14 cellular contexts compared by ENCODE assay signal in the genomic region with DNA sequence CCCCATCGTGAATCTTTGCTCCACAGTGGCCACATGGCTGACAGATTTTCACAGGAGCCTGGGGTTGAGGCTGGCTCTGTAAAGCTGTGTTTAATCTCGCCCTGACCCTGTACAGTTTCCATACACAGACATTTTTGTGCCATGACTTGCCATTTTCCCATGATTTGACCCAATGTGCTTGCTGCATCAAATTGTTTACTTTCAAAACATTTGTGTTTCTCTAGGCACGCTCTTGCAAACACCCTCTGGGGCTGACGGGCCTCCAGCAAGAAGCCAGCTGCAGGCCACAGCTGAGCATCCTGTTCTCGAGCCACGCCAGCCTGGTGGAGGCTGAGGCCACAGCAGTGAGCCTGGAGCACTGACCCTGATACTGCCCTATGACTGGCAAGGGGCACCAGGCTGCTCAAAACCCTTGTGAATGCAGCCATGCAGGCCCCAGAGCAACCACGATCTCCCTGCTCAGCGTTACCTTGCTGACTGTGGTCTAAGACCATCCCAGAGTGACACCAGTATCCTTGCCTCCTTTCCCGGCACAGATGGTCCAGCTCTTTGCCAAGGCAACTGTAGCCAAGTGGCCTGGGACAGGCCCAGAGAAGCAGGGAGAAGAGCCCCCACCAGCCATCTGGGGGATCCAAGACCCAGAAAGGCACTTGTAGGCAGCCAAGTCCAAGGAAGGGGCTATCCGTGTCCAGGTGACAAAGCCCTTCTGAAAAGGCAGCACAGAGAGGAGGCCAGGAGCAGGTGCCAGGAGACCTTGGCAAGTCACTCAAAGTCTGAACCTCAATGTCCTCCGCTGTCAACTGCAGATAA.
DNase-seq lines count a peak whose midpoint lies in the region; ATAC-seq and TF ChIP-seq lines count a peak whose summit lies in the region.
"Had no signal": no experiment of that assay in that cellular context is flagged by ENCODE, and none has a peak within 500 bp of the region (broad histone marks: within the 10 kb centered on the region; RNA-seq: fewer than 3 reads in every experiment).

No MANE protein-coding gene starts in this region.

- H3K27ac Mint-ChIP-seq in activated CD8-positive, alpha-beta T cell treated with anti-CD3 and anti-CD28 coated beads, Interleukin-2, amount 10 ng/mL, durations not matched to agents 7 days and 5 days: peak overlapping the region; percentile 60
- no peak overlapping the region for H3K27ac Mint-ChIP-seq in activated CD8-positive, alpha-beta T cell treated with anti-CD3 and anti-CD28 coated beads for 36 hours
- H3K27ac Mint-ChIP-seq: activated T-helper 1 cell treated with anti-CD3 and anti-CD28 coated beads, Interleukin-12 subunit alpha, Interleukin-12 subunit beta, Interleukin-2, Interleukin-4 antibody, amounts not matched to agents 30 ng/mL and 10 ng/mL and 1 ng/mL, durations not matched to agents 14 hours and 24 hours and 36 hours had no signal

- POLR2A ChIA-PET in activated CD8-positive, alpha-beta T cell treated with anti-CD3 and anti-CD28 coated beads, Interleukin-2, amount 10 ng/mL, durations not matched to agents 7 days and 5 days (lab: Charles Lee): no interaction called here
- POLR2A ChIA-PET in activated CD8-positive, alpha-beta T cell treated with anti-CD3 and anti-CD28 coated beads for 36 hours (lab: Charles Lee): no interaction called here

- ATAC-seq in activated CD8-positive, alpha-beta T cell treated with anti-CD3 and anti-CD28 coated beads, Interleukin-2, amount 10 ng/mL, durations not matched to agents 7 days and 5 days: no peak
- no peak for ATAC-seq in activated CD8-positive, alpha-beta T cell treated with anti-CD3 and anti-CD28 coated beads for 36 hours
- no peak for ATAC-seq in left colon

- no peaks in the 10 kb centered on the region for H3K27me3 Mint-ChIP-seq in activated CD8-positive, alpha-beta T cell treated with anti-CD3 and anti-CD28 coated beads, Interleukin-2, amount 10 ng/mL, durations not matched to agents 7 days and 5 days (ENCODE audit: low read depth)
- peaks cover 3% of the 10 kb centered on the region for H3K27me3 Mint-ChIP-seq in activated CD8-positive, alpha-beta T cell treated with anti-CD3 and anti-CD28 coated beads for 36 hours
- H3K27me3 Mint-ChIP-seq: stimulated activated naive B cell treated with anti-CD40 and anti-IgM and Interleukin-4, amounts not matched to agents 10 μg/mL and 1 μg/mL and 100 μg/mL, for 72 hours had no signal

- 68 to 70% methylated on average over 9 to 11 of the region's 11 CpGs for WGBS in testis, 2 donors

- H3K36me3 Mint-ChIP-seq in activated CD8-positive, alpha-beta T cell treated with anti-CD3 and anti-CD28 coated beads, Interleukin-2, amount 10 ng/mL, durations not matched to agents 7 days and 5 days (ENCODE audit: low read depth): no peaks in the 10 kb centered on the region
- no peaks in the 10 kb centered on the region for H3K36me3 Mint-ChIP-seq in activated CD8-positive, alpha-beta T cell treated with anti-CD3 and anti-CD28 coated beads for 36 hours (ENCODE audit: low read depth)
- H3K36me3 Mint-ChIP-seq: stimulated activated naive B cell treated with anti-CD40 and anti-IgM and Interleukin-4, amounts not matched to agents 10 μg/mL and 1 μg/mL and 100 μg/mL, for 72 hours had no signal

- no peak for TF ChIP-seq POLR2A in testis (IDR thresholded peaks at IDR 0.05)

- no peak overlapping the region for H3K27ac ChIP-seq in testis

- no peaks in the 10 kb centered on the region for H3K27me3 ChIP-seq in testis
- H3K27me3 ChIP-seq: BE2C had no signal

- H3K9me3 Mint-ChIP-seq in activated CD8-positive, alpha-beta T cell treated with anti-CD3 and anti-CD28 coated beads, Interleukin-2, amount 10 ng/mL, durations not matched to agents 7 days and 5 days (ENCODE audit: insufficient read depth): no peaks in the 10 kb centered on the region
- H3K9me3 Mint-ChIP-seq in activated CD8-positive, alpha-beta T cell treated with anti-CD3 and anti-CD28 coated beads for 36 hours: no peaks in the 10 kb centered on the region
- H3K9me3 Mint-ChIP-seq: activated T-helper 1 cell treated with anti-CD3 and anti-CD28 coated beads, Interleukin-12 subunit alpha, Interleukin-12 subunit beta, Interleukin-2, Interleukin-4 antibody, amounts not matched to agents 30 ng/mL and 10 ng/mL and 1 ng/mL, durations not matched to agents 14 hours and 24 hours and 36 hours; stimulated activated naive B cell treated with anti-CD40 and anti-IgM and Interleukin-4, amounts not matched to agents 10 μg/mL and 1 μg/mL and 100 μg/mL, for 72 hours had no signal

- H3K4me1 Mint-ChIP-seq in activated CD8-positive, alpha-beta T cell treated with anti-CD3 and anti-CD28 coated beads, Interleukin-2, amount 10 ng/mL, durations not matched to agents 7 days and 5 days (ENCODE audit: low read depth): peaks cover 15% of the 10 kb centered on the region
- H3K4me1 Mint-ChIP-seq in activated CD8-positive, alpha-beta T cell treated with anti-CD3 and anti-CD28 coated beads for 36 hours (ENCODE audit: low read depth): peaks cover 13% of the 10 kb centered on the region

- H3K9me3 ChIP-seq in testis: no peaks in the 10 kb centered on the region
- H3K9me3 ChIP-seq: BE2C had no signal

- CTCF ChIA-PET in activated CD8-positive, alpha-beta T cell treated with anti-CD3 and anti-CD28 coated beads, Interleukin-2, amount 10 ng/mL, durations not matched to agents 7 days and 5 days (lab: Charles Lee): interaction anchor here (1.0 kb wide), 1 partner anchor 346 kb away, joined by 3 read pairs; no protein-coding TSS in a partner anchor
- CTCF ChIA-PET in activated CD8-positive, alpha-beta T cell treated with anti-CD3 and anti-CD28 coated beads for 36 hours (lab: Charles Lee): interaction anchor here (1.4 kb wide), 1 partner anchor 346 kb away, joined by 6 read pairs; no protein-coding TSS in a partner anchor

- no peak for DNase-seq in activated CD8-positive, alpha-beta T cell treated with anti-CD3 and anti-CD28 coated beads, Interleukin-2, amount 10 ng/mL, durations not matched to agents 7 days and 5 days
- no peak for DNase-seq in activated CD8-positive, alpha-beta T cell treated with anti-CD3 and anti-CD28 coated beads for 36 hours
- DNase-seq in amniotic stem cell (lab: John Stamatoyannopoulos, UW) (peak; percentile 91), foreskin fibroblast (peak; percentile 98), testis (peak; percentile 21), left colon (no peak), Ammon's horn (ENCODE audit: low spot score) (no peak)
- no peak for DNase-seq in activated T-cell treated with anti-CD3 and anti-CD28 coated beads, Interleukin-2, amount 50 U/mL, for 48 hours
- DNase-seq: NCI-H748 treated with DMSO at 0.1 percent for 48 hours, T1000 had no signal

- H3K4me1 ChIP-seq in testis: no peaks in the 10 kb centered on the region

- no peak for TF ChIP-seq CTCF in activated CD8-positive, alpha-beta T cell treated with anti-CD3 and anti-CD28 coated beads for 36 hours (IDR thresholded peaks at IDR 0.05)
- TF ChIP-seq CTCF in foreskin fibroblast (IDR thresholded peaks at IDR 0.05; ENCODE audit: low read depth, low read length): no peak
- TF ChIP-seq CTCF in testis (IDR thresholded peaks at IDR 0.05): no peak

- intact Hi-C loops in activated CD8-positive, alpha-beta T cell treated with anti-CD3 and anti-CD28 coated beads for 36 hours (cut with micrococcal nuclease): no loop called here
- intact Hi-C loops in testis (cut with DNase I; ENCODE audit: low total_unique reads): no loop called here
- intact Hi-C loops in left colon (cut with DNase I, micrococcal nuclease): no loop called here

- H3K4me3 Mint-ChIP-seq in activated CD8-positive, alpha-beta T cell treated with anti-CD3 and anti-CD28 coated beads, Interleukin-2, amount 10 ng/mL, durations not matched to agents 7 days and 5 days: no peak overlapping the region
- no peak overlapping the region for H3K4me3 Mint-ChIP-seq in activated CD8-positive, alpha-beta T cell treated with anti-CD3 and anti-CD28 coated beads for 36 hours
- H3K4me3 Mint-ChIP-seq: activated T-helper 1 cell treated with anti-CD3 and anti-CD28 coated beads, Interleukin-12 subunit alpha, Interleukin-12 subunit beta, Interleukin-2, Interleukin-4 antibody, amounts not matched to agents 30 ng/mL and 10 ng/mL and 1 ng/mL, durations not matched to agents 14 hours and 24 hours and 36 hours had no signal

- H3K4me3 ChIP-seq in foreskin fibroblast (ENCODE audit: low read depth in 1 of 2, low read length in 2 of 2) (no peak overlapping the region), testis (no peak overlapping the region)
- H3K4me3 ChIP-seq: lung had no signal

- H3K36me3 ChIP-seq in testis (ENCODE audit: low read depth, missing control alignments): no peaks in the 10 kb centered on the region
- H3K36me3 ChIP-seq: BE2C had no signal

Comparison
In these comparisons a context has a peak if more than half of its experiments do, and no peak if none do; other contexts are left out.
1. DNase-seq: peak in amniotic stem cell (single experiment), foreskin fibroblast (2 of 2) and testis (single experiment); none in activated CD8-positive, alpha-beta T cell treated with anti-CD3 and anti-CD28 coated beads, Interleukin-2, amount 10 ng/mL, durations not matched to agents 7 days and 5 days (single experiment), activated CD8-positive, alpha-beta T cell treated with anti-CD3 and anti-CD28 coated beads for 36 hours (single experiment), activated T-cell treated with anti-CD3 and anti-CD28 coated beads, Interleukin-2, amount 50 U/mL, for 48 hours (0 of 2), left colon (0 of 2) and Ammon's horn (single experiment).